ENCODE assay signal across 9 cellular contexts in the genomic region with DNA sequence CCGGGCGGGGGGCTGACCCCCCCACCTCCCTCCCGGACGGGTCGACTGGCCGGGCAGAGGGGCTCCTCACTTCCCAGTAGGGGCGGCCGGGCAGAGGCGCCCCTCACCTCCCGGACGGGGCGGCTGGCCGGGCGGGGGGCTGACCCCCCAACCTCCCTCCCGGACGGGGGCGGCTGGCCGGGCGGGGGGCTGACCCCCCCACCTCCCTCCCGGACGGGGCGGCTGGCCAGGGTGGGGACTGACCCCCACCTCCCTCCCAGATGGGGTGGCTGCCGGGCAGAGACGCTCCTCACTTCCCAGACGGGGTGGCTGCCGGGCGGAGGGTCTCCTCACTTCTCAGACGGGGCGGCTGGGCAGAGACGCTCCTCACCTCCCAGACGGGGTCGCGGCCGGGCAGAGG. TPM values are rescaled to one million over a fixed set of nuclear protein-coding genes. Genes with fewer than 3 reads are reported as not detected.
"Had no signal": no experiment of that assay in that cellular context is flagged by ENCODE, and none has a peak within 500 bp of the region (broad histone marks: within the 10 kb centered on the region; RNA-seq: fewer than 3 reads in every experiment).

No MANE protein-coding gene starts in this region.

RNA-seq across cellular contexts. Expression of gene PLK5, which starts 24.6 kb away (rescaled TPM):
- total RNA-seq: PC-3, PC-9, Peyer's patch, Right ventricle myocardium inferior, Right ventricle myocardium superior, RPMI7951, SJCRH30, SJSA1, SK-MEL-5 had no signal
